Comparison of ENCODE assay signal across 8 cellular contexts in the genomic region with DNA sequence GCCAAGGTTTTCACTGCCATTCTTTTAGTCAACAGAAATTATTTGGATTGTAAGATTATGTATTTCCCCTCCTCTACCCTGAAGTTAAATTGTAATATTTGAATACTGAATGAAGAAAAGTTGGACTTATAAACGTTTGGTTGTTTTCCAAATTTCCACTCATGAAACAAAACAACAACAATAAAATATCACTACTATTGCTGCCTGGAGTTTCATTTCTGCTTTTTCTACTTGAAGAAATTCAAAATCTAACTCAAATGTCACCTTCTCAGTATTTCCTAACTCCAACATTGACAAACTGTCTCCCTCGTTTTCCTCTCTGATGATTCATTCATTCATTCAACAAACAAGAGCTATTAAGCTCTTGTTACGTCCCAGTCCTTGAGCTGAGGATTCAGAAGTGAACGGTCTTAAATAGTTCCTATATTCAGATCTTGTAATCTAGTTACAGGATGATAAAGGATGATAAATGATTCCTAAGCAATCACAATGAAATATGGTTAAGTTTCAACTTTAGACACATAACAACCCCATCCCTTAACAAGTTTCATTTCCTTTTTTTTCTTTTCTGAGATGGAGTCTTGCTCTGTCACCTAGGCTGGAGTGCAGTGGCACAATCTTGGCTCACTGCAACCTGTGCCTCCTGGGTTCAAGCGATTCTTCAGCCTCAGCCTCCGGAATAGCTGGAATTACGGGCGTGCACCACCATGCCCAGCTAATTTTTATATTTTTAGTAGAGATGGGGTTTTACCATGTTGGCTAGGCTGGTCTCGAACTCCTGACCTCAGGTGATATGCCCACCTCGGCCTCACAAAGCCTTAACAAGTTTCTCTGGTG. TPM values are rescaled to one million over a fixed set of nuclear protein-coding genes. Genes with fewer than 3 reads are reported as not detected.
A peak's percentile ranks its signal among the peaks of the same experiment; 100 is the strongest.
DNase-seq lines count a peak whose midpoint lies in the region; ATAC-seq lines count a peak whose summit lies in the region.

No MANE protein-coding gene starts in this region.

- no peak for DNase-seq in activated T-cell treated with anti-CD3 and anti-CD28 coated beads, Interleukin-2, amount 50 U/mL, for 72 hours
- no peak for DNase-seq in activated T-cell treated with anti-CD3 and anti-CD28 coated beads for 4 hours
- no peak for DNase-seq in activated naive CD4-positive, alpha-beta T cell treated with anti-CD3 and anti-CD28 coated beads, Interleukin-2, amount 50 U/mL, for 72 hours (ENCODE audit: low spot score in 2 of 2)
- DNase-seq in skeletal muscle cell (ENCODE audit: low read depth): no peak
- no peak for DNase-seq in NCI-H2029 treated with DMSO at 0.1 percent for 48 hours (lab: John Stamatoyannopoulos, UW)
- no peak for DNase-seq in NCI-H2107 (lab: John Stamatoyannopoulos, UW)
- no peak for DNase-seq in DMS53 (lab: John Stamatoyannopoulos, UW)

- H3K36me3 Mint-ChIP-seq in activated T-cell treated with anti-CD3 and anti-CD28 coated beads, Interleukin-2, amount 50 U/mL, for 72 hours (ENCODE audit: insufficient read depth in 2 of 2): peaks cover 6 to 19% of the 10 kb centered on the region in 2 donors
- peaks cover 24 to 38% of the 10 kb centered on the region in 2 donors for H3K36me3 Mint-ChIP-seq in activated naive CD4-positive, alpha-beta T cell treated with anti-CD3 and anti-CD28 coated beads, Interleukin-2, amount 50 U/mL, for 72 hours

- no peak for ATAC-seq in activated T-cell treated with anti-CD3 and anti-CD28 coated beads, Interleukin-2, amount 50 U/mL, for 72 hours (replicated peaks in 1 of 2)
- peak; percentile 36 for ATAC-seq in HG03139 (IDR thresholded peaks at IDR 0.05; ENCODE audit: unreplicated experiment)
- ATAC-seq in activated naive CD4-positive, alpha-beta T cell treated with anti-CD3 and anti-CD28 coated beads, Interleukin-2, amount 50 U/mL, for 72 hours: no peak

- H3K27ac Mint-ChIP-seq in activated T-cell treated with anti-CD3 and anti-CD28 coated beads, Interleukin-2, amount 50 U/mL, for 72 hours: peak overlapping the region; percentile 95
- H3K27ac Mint-ChIP-seq in activated naive CD4-positive, alpha-beta T cell treated with anti-CD3 and anti-CD28 coated beads, Interleukin-2, amount 50 U/mL, for 72 hours: peak overlapping the region; percentile 95 to 99

- H3K4me3 ChIP-seq in skeletal muscle cell (ENCODE audit: low read depth, low read length): peak overlapping the region; percentile 81

- H3K9me3 Mint-ChIP-seq in activated T-cell treated with anti-CD3 and anti-CD28 coated beads, Interleukin-2, amount 50 U/mL, for 72 hours: no peaks in the 10 kb centered on the region
- H3K9me3 Mint-ChIP-seq in activated naive CD4-positive, alpha-beta T cell treated with anti-CD3 and anti-CD28 coated beads, Interleukin-2, amount 50 U/mL, for 72 hours: no peaks in the 10 kb centered on the region

- peaks cover 50% of the 10 kb centered on the region for H3K4me1 Mint-ChIP-seq in activated T-cell treated with anti-CD3 and anti-CD28 coated beads, Interleukin-2, amount 50 U/mL, for 72 hours (ENCODE audit: low read depth)

- peak overlapping the region; percentile 94 to 97 for H3K4me3 Mint-ChIP-seq in activated T-cell treated with anti-CD3 and anti-CD28 coated beads, Interleukin-2, amount 50 U/mL, for 72 hours

- no peaks in the 10 kb centered on the region for H3K27me3 Mint-ChIP-seq in activated T-cell treated with anti-CD3 and anti-CD28 coated beads, Interleukin-2, amount 50 U/mL, for 72 hours (ENCODE audit: low read depth)

RNA-seq across cellular contexts. Expression of gene SLC9B2, which starts 1.7 kb away (rescaled TPM):
- 10 to 100 TPM; 22.5 to 24.5 TPM for total RNA-seq in activated T-cell treated with anti-CD3 and anti-CD28 coated beads, Interleukin-2, amount 50 U/mL, for 72 hours
- 10 to 100 TPM; 19.0 to 28.8 TPM for total RNA-seq in activated naive CD4-positive, alpha-beta T cell treated with anti-CD3 and anti-CD28 coated beads, Interleukin-2, amount 50 U/mL, for 72 hours

RNA-seq across cellular contexts. Expression of gene BDH2, which starts 24.8 kb away (rescaled TPM):
- total RNA-seq in activated T-cell treated with anti-CD3 and anti-CD28 coated beads, Interleukin-2, amount 50 U/mL, for 72 hours: 10 to 100 TPM; 15.6 to 17.6 TPM
- total RNA-seq in activated naive CD4-positive, alpha-beta T cell treated with anti-CD3 and anti-CD28 coated beads, Interleukin-2, amount 50 U/mL, for 72 hours: 10 to 100 TPM; 16.1 to 19.8 TPM

RNA-seq across cellular contexts. Expression of gene SLC9B1, which starts 55.3 kb away (rescaled TPM):
- total RNA-seq in activated T-cell treated with anti-CD3 and anti-CD28 coated beads, Interleukin-2, amount 50 U/mL, for 72 hours: 1 to 10 TPM; 2.5 to 3.4 TPM
- total RNA-seq in activated naive CD4-positive, alpha-beta T cell treated with anti-CD3 and anti-CD28 coated beads, Interleukin-2, amount 50 U/mL, for 72 hours: 1 to 10 TPM; 1.4 to 1.8 TPM
